Comparison of ENCODE assay signal across 12 cellular contexts in genomic region chr14:70036665-70037064, GRCh38.
DNase-seq lines count a peak whose midpoint lies in the region; ATAC-seq and TF ChIP-seq lines count a peak whose summit lies in the region.
"Had no signal": no experiment of that assay in that cellular context is flagged by ENCODE, and none has a peak within 500 bp of the region (broad histone marks: within the 10 kb centered on the region; RNA-seq: fewer than 3 reads in every experiment).

No MANE protein-coding gene starts in this region.

- no peaks in the 10 kb centered on the region for H3K4me1 Mint-ChIP-seq in stimulated activated naive CD8-positive, alpha-beta T cell treated with anti-CD3 and anti-CD28 coated beads, Interleukin-15, amount 100 ng/mL, for 72 hours
- H3K4me1 Mint-ChIP-seq in endothelial cell (ENCODE audit: unreplicated experiment), result no peaks in the 10 kb centered on the region

- H3K27ac Mint-ChIP-seq in stimulated activated naive CD8-positive, alpha-beta T cell treated with anti-CD3 and anti-CD28 coated beads, Interleukin-15, amount 100 ng/mL, for 72 hours, result no peak overlapping the region
- no peak overlapping the region for H3K27ac Mint-ChIP-seq in endothelial cell (ENCODE audit: unreplicated experiment)

- peaks cover 34% of the 10 kb centered on the region for H3K27me3 Mint-ChIP-seq in stimulated activated naive CD8-positive, alpha-beta T cell treated with anti-CD3 and anti-CD28 coated beads, Interleukin-15, amount 100 ng/mL, for 72 hours
- H3K27me3 Mint-ChIP-seq in endothelial cell (ENCODE audit: unreplicated experiment), result no peaks in the 10 kb centered on the region

- ATAC-seq in stimulated activated naive CD8-positive, alpha-beta T cell treated with anti-CD3 and anti-CD28 coated beads, Interleukin-15, amount 100 ng/mL, for 72 hours, result peak; percentile 67
- ATAC-seq in stimulated activated naive CD8-positive, alpha-beta T cell treated with anti-CD3 and anti-CD28 coated beads, Interleukin-15, Interleukin-2, amounts not matched to agents 100 U/mL and 50 U/mL, for 24 hours, result no peak
- no peak for ATAC-seq in GM18909 (IDR thresholded peaks at IDR 0.05; ENCODE audit: poor library complexity, unreplicated experiment)
- ATAC-seq: gastroesophageal sphincter, Panc1 had no signal

- no peaks in the 10 kb centered on the region for H3K36me3 Mint-ChIP-seq in endothelial cell (ENCODE audit: low read depth, unreplicated experiment)

- no peak overlapping the region for H3K4me3 Mint-ChIP-seq in stimulated activated naive CD8-positive, alpha-beta T cell treated with anti-CD3 and anti-CD28 coated beads, Interleukin-15, amount 100 ng/mL, for 72 hours
- no peak overlapping the region for H3K4me3 Mint-ChIP-seq in endothelial cell (ENCODE audit: unreplicated experiment)

- H3K9me3 Mint-ChIP-seq in stimulated activated naive CD8-positive, alpha-beta T cell treated with anti-CD3 and anti-CD28 coated beads, Interleukin-15, amount 100 ng/mL, for 72 hours, result no peaks in the 10 kb centered on the region
- H3K9me3 Mint-ChIP-seq in endothelial cell (ENCODE audit: unreplicated experiment), result no peaks in the 10 kb centered on the region

- intact Hi-C loops in cardiac septum (cut with DNase I), result no loop called here

- no peak for DNase-seq in stimulated activated naive CD8-positive, alpha-beta T cell treated with anti-CD3 and anti-CD28 coated beads, Interleukin-15, amount 100 ng/mL, for 72 hours
- no peak for DNase-seq in stimulated activated naive CD8-positive, alpha-beta T cell treated with anti-CD3 and anti-CD28 coated beads, Interleukin-15, Interleukin-2, amounts not matched to agents 100 U/mL and 50 U/mL, for 24 hours
- peak; percentile 4 for DNase-seq in NCI-H82 treated with DMSO at 0.1 percent for 48 hours (lab: John Stamatoyannopoulos, UW; ENCODE audit: unreplicated experiment)
- DNase-seq in endothelial cell (ENCODE audit: low spot score), result peak; percentile 24
- no peak for DNase-seq in SW480 (ENCODE audit: low spot score)
- no peak for DNase-seq in cardiac septum (ENCODE audit: low spot score)
- no peak for DNase-seq in activated gamma-delta T cell treated with Interleukin-2 at 50 U/mL for 16 hours
- DNase-seq: activated naive CD4-positive, alpha-beta T cell treated with Interleukin-2 at 50 U/mL for 16 hours; NCI-H2029 treated with DMSO at 0.1 percent for 48 hours had no signal

- TF ChIP-seq CTCF in endothelial cell (IDR thresholded peaks at IDR 0.05; ENCODE audit: unreplicated experiment), result no peak

Comparison
In these comparisons a context has a peak if more than half of its experiments do, and no peak if none do; other contexts are left out.
1. DNase-seq: peak in NCI-H82 treated with DMSO at 0.1 percent for 48 hours (single experiment) and endothelial cell (single experiment); none in stimulated activated naive CD8-positive, alpha-beta T cell treated with anti-CD3 and anti-CD28 coated beads, Interleukin-15, amount 100 ng/mL, for 72 hours (0 of 2), stimulated activated naive CD8-positive, alpha-beta T cell treated with anti-CD3 and anti-CD28 coated beads, Interleukin-15, Interleukin-2, amounts not matched to agents 100 U/mL and 50 U/mL, for 24 hours (single experiment), SW480 (single experiment), cardiac septum (single experiment) and activated gamma-delta T cell treated with Interleukin-2 at 50 U/mL for 16 hours (single experiment).